In the genomic region with DNA sequence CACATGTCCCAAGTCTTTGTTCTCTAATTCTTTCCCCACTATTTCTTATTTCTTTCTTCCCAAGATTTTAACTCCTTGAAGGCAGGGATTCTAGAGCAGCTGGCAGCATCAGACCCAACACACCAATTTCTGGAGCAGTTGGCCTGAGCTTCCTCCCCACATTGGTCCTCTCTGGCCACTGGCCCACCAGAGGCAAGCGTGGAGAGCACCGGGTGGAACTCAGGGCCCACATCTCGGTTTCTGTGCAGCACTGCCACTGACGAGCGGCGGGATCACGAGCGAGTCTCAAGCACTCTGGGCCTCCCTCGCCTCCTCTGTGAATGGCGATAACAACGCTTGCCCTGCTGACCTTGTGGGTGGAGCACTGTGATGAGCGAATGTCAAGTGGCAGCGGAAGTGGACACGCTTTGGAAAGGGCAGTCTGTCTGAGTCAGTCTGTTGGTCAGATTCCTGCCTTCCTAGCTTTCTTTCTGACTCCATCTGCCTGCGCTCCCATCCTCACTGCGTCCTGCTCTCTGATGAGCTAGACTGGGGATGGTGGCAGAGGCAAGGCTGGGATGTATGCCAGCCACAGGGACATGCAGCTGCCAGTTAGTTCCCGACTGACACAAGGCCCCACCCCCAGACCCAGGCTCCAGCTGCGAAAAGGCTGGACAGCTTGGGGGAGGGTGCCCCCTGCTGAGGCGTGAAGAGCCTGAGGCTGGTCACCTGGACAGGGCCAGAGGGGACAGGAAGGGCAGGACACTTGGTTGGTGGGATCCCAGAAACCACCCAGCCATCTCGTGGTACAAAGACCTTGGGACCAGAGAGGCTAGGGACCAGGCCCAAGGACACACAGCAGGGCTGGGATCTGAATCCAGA, we compare ENCODE assay signal across 1 cellular context.
TF ChIP-seq lines count a peak whose summit lies in the region.

No MANE protein-coding gene starts in this region.

TF ChIP-seq in HepG2, 621 proteins besides CTCF, POLR2A, EP300 and RAD21 (continued from another document and continues in another):
- TF ChIP-seq, protein P1, sequence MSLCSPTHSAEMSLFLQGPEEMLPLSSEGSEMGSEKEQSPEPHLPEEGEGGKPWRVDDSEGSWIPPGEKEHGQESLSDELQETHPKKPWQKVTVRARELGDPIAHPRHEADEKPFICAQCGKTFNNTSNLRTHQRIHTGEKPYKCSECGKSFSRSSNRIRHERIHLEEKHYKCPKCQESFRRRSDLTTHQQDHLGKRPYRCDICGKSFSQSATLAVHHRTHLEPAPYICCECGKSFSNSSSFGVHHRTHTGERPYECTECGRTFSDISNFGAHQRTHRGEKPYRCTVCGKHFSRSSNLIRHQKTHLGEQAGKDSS (CRISPR knock-in tag; IDR thresholded peaks at IDR 0.05; ENCODE audit: borderline replicate concordance, low read depth): peak; percentile 96
- TF ChIP-seq MIER2 (CRISPR knock-in tag; IDR thresholded peaks at IDR 0.05) (0 out of 2 replicates have a peak, but pooled peaks have one; percentile 41), IRF2 (CRISPR knock-in tag; IDR thresholded peaks at IDR 0.05) (peak; percentile 38; the same call in 1 of the 2 replicates), ZNF468 (CRISPR knock-in tag; IDR thresholded peaks at IDR 0.05) (0 out of 2 replicates have a peak, but pooled peaks have one; percentile 85), ZNF761 (CRISPR knock-in tag; conservative IDR thresholded peaks at IDR 0.05) (peak; percentile 55; the same call in 1 of the 2 replicates), KDM3A (CRISPR knock-in tag; IDR thresholded peaks at IDR 0.05; ENCODE audit: low read depth) (0 out of 2 replicates have a peak, but pooled peaks have one; percentile 44), NR2F6 (IDR thresholded peaks at IDR 0.05) (peak; percentile 95), NR2F6 (CRISPR knock-in tag; IDR thresholded peaks at IDR 0.05) (peak; percentile 99), CBX5 (CRISPR knock-in tag; IDR thresholded peaks at IDR 0.05; ENCODE audit: borderline replicate concordance) (no peak; the same call in 1 of the 2 replicates), PHF21A (CRISPR knock-in tag; IDR thresholded peaks at IDR 0.05) (peak; percentile 55; the same call in 1 of the 2 replicates), NAIF1 (CRISPR knock-in tag; IDR thresholded peaks at IDR 0.05; ENCODE audit: borderline replicate concordance) (no peak), GABPA (IDR thresholded peaks at IDR 0.05; ENCODE audit: low read depth, low read length) (no peak), GABPA (CRISPR knock-in tag; IDR thresholded peaks at IDR 0.05; ENCODE audit: low read depth) (peak; percentile 77), ZNF143 (CRISPR knock-in tag; IDR thresholded peaks at IDR 0.05) (no peak), AGO1 (IDR thresholded peaks at IDR 0.05; ENCODE audit: low read depth, low read length, poor library complexity, severe bottlenecking) (peak; percentile 26), ZNF350 (CRISPR knock-in tag; IDR thresholded peaks at IDR 0.05; ENCODE audit: borderline replicate concordance, low read depth) (peak; percentile 68), ZNF577 (CRISPR knock-in tag; IDR thresholded peaks at IDR 0.05; ENCODE audit: borderline replicate concordance, low read depth) (no peak), FOXK2 (IDR thresholded peaks at IDR 0.05) (no peak), ZNF549 (CRISPR knock-in tag; IDR thresholded peaks at IDR 0.05) (no peak), ZBTB3 (CRISPR knock-in tag; IDR thresholded peaks at IDR 0.05; ENCODE audit: borderline replicate concordance, low read depth) (no peak; the same call in 1 of the 2 replicates), ETV5 (CRISPR knock-in tag; IDR thresholded peaks at IDR 0.05; ENCODE audit: borderline replicate concordance) (peak; percentile 96), ZNF678 (CRISPR knock-in tag; IDR thresholded peaks at IDR 0.05) (0 out of 2 replicates have a peak, but pooled peaks have one; percentile 50), GTF3A (CRISPR knock-in tag; conservative IDR thresholded peaks at IDR 0.05) (peak; percentile 90; the same call in 1 of the 2 replicates), NONO (IDR thresholded peaks at IDR 0.05) (no peak), NONO (CRISPR knock-in tag; conservative IDR thresholded peaks at IDR 0.05) (peak; percentile 67), ZNF121 (CRISPR knock-in tag; IDR thresholded peaks at IDR 0.05) (0 out of 2 replicates have a peak, but pooled peaks have one; percentile 5), ZNF383 (CRISPR knock-in tag; IDR thresholded peaks at IDR 0.05; ENCODE audit: borderline replicate concordance) (peak; percentile 96; the same call in 1 of the 2 replicates), ZNF235 (CRISPR knock-in tag; IDR thresholded peaks at IDR 0.05; ENCODE audit: borderline replicate concordance) (peak; percentile 31; the same call in 1 of the 2 replicates), NR2C2 (CRISPR knock-in tag; IDR thresholded peaks at IDR 0.05; ENCODE audit: borderline replicate concordance) (peak; percentile 73), SP5 (CRISPR knock-in tag; IDR thresholded peaks at IDR 0.05; ENCODE audit: borderline replicate concordance, low read depth) (peak; percentile 100), KLF11 (CRISPR knock-in tag; IDR thresholded peaks at IDR 0.05) (0 out of 2 replicates have a peak, but pooled peaks have one; percentile 29), RCOR2 (CRISPR knock-in tag; IDR thresholded peaks at IDR 0.05) (peak; percentile 43; the same call in 1 of the 2 replicates), BORCS8-MEF2B (CRISPR knock-in tag; IDR thresholded peaks at IDR 0.05) (peak; percentile 68; the same call in 1 of the 2 replicates)
- TF ChIP-seq, protein P2, sequence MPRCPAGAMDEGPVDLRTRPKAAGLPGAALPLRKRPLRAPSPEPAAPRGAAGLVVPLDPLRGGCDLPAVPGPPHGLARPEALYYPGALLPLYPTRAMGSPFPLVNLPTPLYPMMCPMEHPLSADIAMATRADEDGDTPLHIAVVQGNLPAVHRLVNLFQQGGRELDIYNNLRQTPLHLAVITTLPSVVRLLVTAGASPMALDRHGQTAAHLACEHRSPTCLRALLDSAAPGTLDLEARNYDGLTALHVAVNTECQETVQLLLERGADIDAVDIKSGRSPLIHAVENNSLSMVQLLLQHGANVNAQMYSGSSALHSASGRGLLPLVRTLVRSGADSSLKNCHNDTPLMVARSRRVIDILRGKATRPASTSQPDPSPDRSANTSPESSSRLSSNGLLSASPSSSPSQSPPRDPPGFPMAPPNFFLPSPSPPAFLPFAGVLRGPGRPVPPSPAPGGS (CRISPR knock-in tag; IDR thresholded peaks at IDR 0.05): peak; percentile 76; the same call in 1 of the 2 replicates
- TF ChIP-seq, protein P3, sequence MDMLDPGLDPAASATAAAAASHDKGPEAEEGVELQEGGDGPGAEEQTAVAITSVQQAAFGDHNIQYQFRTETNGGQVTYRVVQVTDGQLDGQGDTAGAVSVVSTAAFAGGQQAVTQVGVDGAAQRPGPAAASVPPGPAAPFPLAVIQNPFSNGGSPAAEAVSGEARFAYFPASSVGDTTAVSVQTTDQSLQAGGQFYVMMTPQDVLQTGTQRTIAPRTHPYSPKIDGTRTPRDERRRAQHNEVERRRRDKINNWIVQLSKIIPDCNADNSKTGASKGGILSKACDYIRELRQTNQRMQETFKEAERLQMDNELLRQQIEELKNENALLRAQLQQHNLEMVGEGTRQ (IDR thresholded peaks at IDR 0.05; ENCODE audit: low read depth, low read length): 0 out of 2 replicates have a peak, but pooled peaks have one; percentile 3
- TF ChIP-seq, protein P3 (CRISPR knock-in tag; IDR thresholded peaks at IDR 0.05; ENCODE audit: borderline replicate concordance): no peak
- TF ChIP-seq, protein P4, sequence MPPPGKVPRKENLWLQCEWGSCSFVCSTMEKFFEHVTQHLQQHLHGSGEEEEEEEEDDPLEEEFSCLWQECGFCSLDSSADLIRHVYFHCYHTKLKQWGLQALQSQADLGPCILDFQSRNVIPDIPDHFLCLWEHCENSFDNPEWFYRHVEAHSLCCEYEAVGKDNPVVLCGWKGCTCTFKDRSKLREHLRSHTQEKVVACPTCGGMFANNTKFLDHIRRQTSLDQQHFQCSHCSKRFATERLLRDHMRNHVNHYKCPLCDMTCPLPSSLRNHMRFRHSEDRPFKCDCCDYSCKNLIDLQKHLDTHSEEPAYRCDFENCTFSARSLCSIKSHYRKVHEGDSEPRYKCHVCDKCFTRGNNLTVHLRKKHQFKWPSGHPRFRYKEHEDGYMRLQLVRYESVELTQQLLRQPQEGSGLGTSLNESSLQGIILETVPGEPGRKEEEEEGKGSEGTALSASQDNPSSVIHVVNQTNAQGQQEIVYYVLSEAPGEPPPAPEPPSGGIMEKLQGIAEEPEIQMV (CRISPR knock-in tag; IDR thresholded peaks at IDR 0.05; ENCODE audit: low read depth): peak; percentile 44; the same call in 1 of the 2 replicates
- TF ChIP-seq, protein P5, sequence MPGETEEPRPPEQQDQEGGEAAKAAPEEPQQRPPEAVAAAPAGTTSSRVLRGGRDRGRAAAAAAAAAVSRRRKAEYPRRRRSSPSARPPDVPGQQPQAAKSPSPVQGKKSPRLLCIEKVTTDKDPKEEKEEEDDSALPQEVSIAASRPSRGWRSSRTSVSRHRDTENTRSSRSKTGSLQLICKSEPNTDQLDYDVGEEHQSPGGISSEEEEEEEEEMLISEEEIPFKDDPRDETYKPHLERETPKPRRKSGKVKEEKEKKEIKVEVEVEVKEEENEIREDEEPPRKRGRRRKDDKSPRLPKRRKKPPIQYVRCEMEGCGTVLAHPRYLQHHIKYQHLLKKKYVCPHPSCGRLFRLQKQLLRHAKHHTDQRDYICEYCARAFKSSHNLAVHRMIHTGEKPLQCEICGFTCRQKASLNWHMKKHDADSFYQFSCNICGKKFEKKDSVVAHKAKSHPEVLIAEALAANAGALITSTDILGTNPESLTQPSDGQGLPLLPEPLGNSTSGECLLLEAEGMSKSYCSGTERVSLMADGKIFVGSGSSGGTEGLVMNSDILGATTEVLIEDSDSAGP (CRISPR knock-in tag; IDR thresholded peaks at IDR 0.05; ENCODE audit: borderline replicate concordance): peak; percentile 81
- TF ChIP-seq, protein P6, sequence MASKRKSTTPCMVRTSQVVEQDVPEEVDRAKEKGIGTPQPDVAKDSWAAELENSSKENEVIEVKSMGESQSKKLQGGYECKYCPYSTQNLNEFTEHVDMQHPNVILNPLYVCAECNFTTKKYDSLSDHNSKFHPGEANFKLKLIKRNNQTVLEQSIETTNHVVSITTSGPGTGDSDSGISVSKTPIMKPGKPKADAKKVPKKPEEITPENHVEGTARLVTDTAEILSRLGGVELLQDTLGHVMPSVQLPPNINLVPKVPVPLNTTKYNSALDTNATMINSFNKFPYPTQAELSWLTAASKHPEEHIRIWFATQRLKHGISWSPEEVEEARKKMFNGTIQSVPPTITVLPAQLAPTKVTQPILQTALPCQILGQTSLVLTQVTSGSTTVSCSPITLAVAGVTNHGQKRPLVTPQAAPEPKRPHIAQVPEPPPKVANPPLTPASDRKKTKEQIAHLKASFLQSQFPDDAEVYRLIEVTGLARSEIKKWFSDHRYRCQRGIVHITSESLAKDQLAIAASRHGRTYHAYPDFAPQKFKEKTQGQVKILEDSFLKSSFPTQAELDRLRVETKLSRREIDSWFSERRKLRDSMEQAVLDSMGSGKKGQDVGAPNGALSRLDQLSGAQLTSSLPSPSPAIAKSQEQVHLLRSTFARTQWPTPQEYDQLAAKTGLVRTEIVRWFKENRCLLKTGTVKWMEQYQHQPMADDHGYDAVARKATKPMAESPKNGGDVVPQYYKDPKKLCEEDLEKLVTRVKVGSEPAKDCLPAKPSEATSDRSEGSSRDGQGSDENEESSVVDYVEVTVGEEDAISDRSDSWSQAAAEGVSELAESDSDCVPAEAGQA (IDR thresholded peaks at IDR 0.05; ENCODE audit: low read depth): 0 out of 2 replicates have a peak, but pooled peaks have one; percentile 58
- TF ChIP-seq, protein P6 (CRISPR knock-in tag; IDR thresholded peaks at IDR 0.05; ENCODE audit: borderline replicate concordance): no peak
- TF ChIP-seq, protein P7, sequence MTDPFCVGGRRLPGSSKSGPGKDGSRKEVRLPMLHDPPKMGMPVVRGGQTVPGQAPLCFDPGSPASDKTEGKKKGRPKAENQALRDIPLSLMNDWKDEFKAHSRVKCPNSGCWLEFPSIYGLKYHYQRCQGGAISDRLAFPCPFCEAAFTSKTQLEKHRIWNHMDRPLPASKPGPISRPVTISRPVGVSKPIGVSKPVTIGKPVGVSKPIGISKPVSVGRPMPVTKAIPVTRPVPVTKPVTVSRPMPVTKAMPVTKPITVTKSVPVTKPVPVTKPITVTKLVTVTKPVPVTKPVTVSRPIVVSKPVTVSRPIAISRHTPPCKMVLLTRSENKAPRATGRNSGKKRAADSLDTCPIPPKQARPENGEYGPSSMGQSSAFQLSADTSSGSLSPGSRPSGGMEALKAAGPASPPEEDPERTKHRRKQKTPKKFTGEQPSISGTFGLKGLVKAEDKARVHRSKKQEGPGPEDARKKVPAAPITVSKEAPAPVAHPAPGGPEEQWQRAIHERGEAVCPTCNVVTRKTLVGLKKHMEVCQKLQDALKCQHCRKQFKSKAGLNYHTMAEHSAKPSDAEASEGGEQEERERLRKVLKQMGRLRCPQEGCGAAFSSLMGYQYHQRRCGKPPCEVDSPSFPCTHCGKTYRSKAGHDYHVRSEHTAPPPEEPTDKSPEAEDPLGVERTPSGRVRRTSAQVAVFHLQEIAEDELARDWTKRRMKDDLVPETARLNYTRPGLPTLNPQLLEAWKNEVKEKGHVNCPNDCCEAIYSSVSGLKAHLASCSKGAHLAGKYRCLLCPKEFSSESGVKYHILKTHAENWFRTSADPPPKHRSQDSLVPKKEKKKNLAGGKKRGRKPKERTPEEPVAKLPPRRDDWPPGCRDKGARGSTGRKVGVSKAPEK (CRISPR knock-in tag; IDR thresholded peaks at IDR 0.05; ENCODE audit: borderline replicate concordance): peak; percentile 74; the same call in 1 of the 2 replicates
- TF ChIP-seq, protein P8, sequence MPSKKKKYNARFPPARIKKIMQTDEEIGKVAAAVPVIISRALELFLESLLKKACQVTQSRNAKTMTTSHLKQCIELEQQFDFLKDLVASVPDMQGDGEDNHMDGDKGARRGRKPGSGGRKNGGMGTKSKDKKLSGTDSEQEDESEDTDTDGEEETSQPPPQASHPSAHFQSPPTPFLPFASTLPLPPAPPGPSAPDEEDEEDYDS (CRISPR knock-in tag; IDR thresholded peaks at IDR 0.05): 0 out of 2 replicates have a peak, but pooled peaks have one; percentile 40
